ENCODE assay signal across 9 cellular contexts in the genomic region with DNA sequence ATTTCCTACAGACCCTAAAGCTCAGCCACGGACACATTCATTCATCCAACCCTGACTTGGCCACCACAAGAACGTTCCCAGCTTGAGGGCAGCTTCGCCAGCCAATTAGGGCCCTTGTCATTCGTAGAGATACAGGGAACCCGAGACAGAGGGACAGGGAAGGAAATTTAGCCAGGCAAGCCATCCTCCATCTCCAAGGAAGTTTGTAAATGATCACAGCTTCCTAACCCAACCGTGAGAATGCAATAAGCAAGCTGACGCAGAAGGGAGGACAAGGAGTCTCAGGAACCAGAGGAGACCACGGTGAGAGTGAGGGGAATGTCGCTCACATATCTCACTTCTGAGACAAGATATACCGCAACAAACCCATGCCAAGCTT. TPM values are rescaled to one million over a fixed set of nuclear protein-coding genes. Genes with fewer than 3 reads are reported as not detected.
DNase-seq lines count a peak whose midpoint lies in the region; ATAC-seq and TF ChIP-seq lines count a peak whose summit lies in the region.
"Had no signal": no experiment of that assay in that cellular context is flagged by ENCODE, and none has a peak within 500 bp of the region (broad histone marks: within the 10 kb centered on the region; RNA-seq: fewer than 3 reads in every experiment).

No MANE protein-coding gene starts in this region.

- H3K4me1 ChIP-seq in BLaER1 (peaks cover 69% of the 10 kb centered on the region), KMS-11 (ENCODE audit: low read depth, poor library complexity, severe bottlenecking) (peaks cover 48% of the 10 kb centered on the region)

- peak overlapping the region; percentile 78 for H3K9ac ChIP-seq in BLaER1
- H3K9ac ChIP-seq in KMS-11, result peak overlapping the region; percentile 73

- H3K27me3 Mint-ChIP-seq in natural killer cell (ENCODE audit: low read depth in 2 of 2), result no peaks in the 10 kb centered on the region

- H3K4me1 Mint-ChIP-seq in natural killer cell, result peaks cover 50 to 51% of the 10 kb centered on the region in 2 donors

- peak overlapping the region; percentile 87 to 91 for H3K27ac Mint-ChIP-seq in natural killer cell

- H3K4me2 ChIP-seq in BLaER1 (peak overlapping the region; percentile 91), KMS-11 (peak overlapping the region; percentile 94)

- DNase-seq in coronary artery (ENCODE audit: low spot score) (no peak), natural killer cell (no peak), NCI-H1694 treated with DMSO at 0.1 percent for 48 hours (lab: John Stamatoyannopoulos, UW) (no peak), NCI-H1694 (lab: John Stamatoyannopoulos, UW) (no peak), NCI-H1436 (lab: John Stamatoyannopoulos, UW) (no peak), GF-D8 (lab: John Stamatoyannopoulos, UW) (no peak)
- DNase-seq: NCI-H82 had no signal

- TF ChIP-seq CTCF in KMS-11 (conservative IDR thresholded peaks at IDR 0.05; ENCODE audit: low read depth, low read length), result no peak
- TF ChIP-seq CTCF in coronary artery (IDR thresholded peaks at IDR 0.05), result no peak
- no peak for TF ChIP-seq CTCF in natural killer cell (IDR thresholded peaks at IDR 0.05)

- H3K27ac ChIP-seq in BLaER1 (peak overlapping the region; percentile 70; the same call in 1 of the 2 replicates), KMS-11 (peak overlapping the region; percentile 49), coronary artery (peak overlapping the region; percentile 76 to 99)

- H3K27me3 ChIP-seq in BLaER1 (no peaks in the 10 kb centered on the region), KMS-11 (ENCODE audit: insufficient read depth, low read depth) (no peaks in the 10 kb centered on the region)

- peak overlapping the region; percentile 89 for H3K4me3 Mint-ChIP-seq in natural killer cell

- H3K79me2 ChIP-seq in KMS-11 (ENCODE audit: insufficient read depth, low read depth), result peaks cover 66% of the 10 kb centered on the region

- H2AFZ ChIP-seq in KMS-11 (ENCODE audit: low read depth), result no peak overlapping the region

- no peaks in the 10 kb centered on the region for H3K9me3 Mint-ChIP-seq in natural killer cell

- H3K4me3 ChIP-seq in BLaER1, result peak overlapping the region; percentile 87
- H3K4me3 ChIP-seq in KMS-11 (IDR thresholded peaks at IDR 0.05; ENCODE audit: insufficient read depth, low read depth, low read length), result peak overlapping the region; percentile 75
- peak overlapping the region; percentile 90 for H3K4me3 ChIP-seq in coronary artery

- H3K36me3 Mint-ChIP-seq in natural killer cell, result no peaks in the 10 kb centered on the region

- H3K36me3 ChIP-seq in BLaER1 (peaks cover 2% of the 10 kb centered on the region; the same call in 1 of the 2 replicates), KMS-11 (ENCODE audit: insufficient read depth) (peaks cover 5% of the 10 kb centered on the region; the same call in 1 of the 2 replicates)

- intact Hi-C loops in natural killer cell (cut with micrococcal nuclease), result loop anchor here (2.0 to 5.0 kb wide), 2 partner anchors 87 to 972 kb away; partner anchors contain the start of gene GCLC

- H4K20me1 ChIP-seq in BLaER1 (peaks cover 62% of the 10 kb centered on the region), KMS-11 (ENCODE audit: insufficient read depth) (peaks cover 32% of the 10 kb centered on the region)

- no peak for ATAC-seq in natural killer cell

- no peaks in the 10 kb centered on the region for H3K9me3 ChIP-seq in BLaER1

RNA-seq across cellular contexts. Expression of gene TRAM2, which starts 1.4 kb away (rescaled TPM):
- total RNA-seq in natural killer cell, result 10 to 100 TPM; 16.2 to 20.0 (median 19.2) TPM
